ENCODE assay signal across 11 cellular contexts in genomic region chr4:173521474-173522159, GRCh38. TPM values are rescaled to one million over a fixed set of nuclear protein-coding genes. Genes with fewer than 3 reads are reported as not detected.
DNase-seq lines count a peak whose midpoint lies in the region; ATAC-seq and TF ChIP-seq lines count a peak whose summit lies in the region.
"Had no signal": no experiment of that assay in that cellular context is flagged by ENCODE, and none has a peak within 500 bp of the region (broad histone marks: within the 10 kb centered on the region; RNA-seq: fewer than 3 reads in every experiment).

No MANE protein-coding gene starts in this region.

- in situ Hi-C loops in transverse colon (cut with MboI; ENCODE audit: low pct_ligation_motif_present in 1 of 4, low pct_unique_long_range_greater_than_20kb in 1 of 4, low sequenced_read_pairs in 3 of 4), result loop anchor here (25.0 kb wide), 2 partner anchors 616 to 641 kb away; no protein-coding TSS in a partner anchor

- no peak for ATAC-seq in HG02759 (IDR thresholded peaks at IDR 0.05; ENCODE audit: unreplicated experiment)
- ATAC-seq: A549 had no signal

- no peak for TF ChIP-seq EP300 in transverse colon (IDR thresholded peaks at IDR 0.05; ENCODE audit: low read depth)

- H3K27ac ChIP-seq in mesodermal cell (ENCODE audit: low read depth, low read length, severe bottlenecking) (peak overlapping the region; percentile 94), transverse colon (peak overlapping the region; percentile 81 to 95 (median 89))
- H3K27ac ChIP-seq: A549 had no signal

- peak in 1 of 5 experiments; percentile 0 for TF ChIP-seq CTCF in transverse colon (IDR thresholded peaks at IDR 0.05)

- TF ChIP-seq POLR2A in transverse colon (IDR thresholded peaks at IDR 0.05), result no peak

- peaks cover 100% of the 10 kb centered on the region for H3K27me3 ChIP-seq in transverse colon

- intact Hi-C loops in transverse colon (cut with DNase I; ENCODE audit: low total_unique reads), result loop anchor here (2.0 kb wide), 1 partner anchor 37 kb away; no protein-coding TSS in a partner anchor

- H3K9me3 ChIP-seq in mesodermal cell (ENCODE audit: control insufficient read depth, low read length) (no peaks in the 10 kb centered on the region), transverse colon (no peaks in the 10 kb centered on the region)
- H3K9me3 ChIP-seq: A549 had no signal

- H3K4me3 ChIP-seq in mesodermal cell (ENCODE audit: extremely low read depth, insufficient read depth, low read length, poor library complexity, severe bottlenecking) (peak overlapping the region; percentile 42), transverse colon (peak overlapping the region; percentile 9 to 59 (median 35))
- H3K4me3 ChIP-seq: A549 had no signal

- H3K4me1 ChIP-seq in mesodermal cell (ENCODE audit: control insufficient read depth, insufficient read depth, low read length, poor library complexity, severe bottlenecking) (peaks cover 19% of the 10 kb centered on the region), transverse colon (peaks cover 4 to 56% (median 30%) of the 10 kb centered on the region in 4 donors)
- H3K4me1 ChIP-seq: A549 had no signal

- H3K36me3 ChIP-seq in mesodermal cell (ENCODE audit: control insufficient read depth, insufficient read depth, low read length), result no peaks in the 10 kb centered on the region
- no peaks in the 10 kb centered on the region for H3K36me3 ChIP-seq in transverse colon

- WGBS in mesodermal cell (ENCODE audit: insufficient coverage in 2 of 2), 2 experiments, result 4 to 5% methylated on average over 16 to 21 of the region's 27 CpGs
- WGBS in transverse colon (ENCODE audit: low coverage in 1 of 2), 2 donors, result 0 to 14% methylated on average over 3 to 25 of the region's 27 CpGs

- DNase-seq in NCI-H82 (lab: John Stamatoyannopoulos, UW), result peak; percentile 51
- DNase-seq in NCI-H82 treated with DMSO at 0.1 percent for 48 hours (lab: John Stamatoyannopoulos, UW; ENCODE audit: unreplicated experiment), result no peak
- DNase-seq in ecto neural progenitor cell (ENCODE audit: low spot score), result peak; percentile 63
- no peak for DNase-seq in transverse colon
- DNase-seq in NAMALWA (ENCODE audit: low spot score), result no peak
- no peak for DNase-seq in SIG-M5 treated with dmso at 0.1 percent for 504 hours (lab: John Stamatoyannopoulos, UW; ENCODE audit: unreplicated experiment)
- DNase-seq: NCI-H2081 treated with DMSO at 0.1 percent for 48 hours; stimulated activated CD4-positive, alpha-beta T cell treated with anti-CD3 and anti-CD28 coated beads, Interleukin-4, amount 100 ng/mL, for 1 hour had no signal

RNA-seq across cellular contexts. Expression of gene HAND2, which starts 8.4 kb away (rescaled TPM):
- 58.0 TPM for polyA plus RNA-seq in mesodermal cell (2013, experiment 1 of 2)
- polyA plus RNA-seq in mesodermal cell (2013, experiment 2 of 2), result 75.8 TPM
- 10 to 100 TPM; 24.6 to 87.6 (median 40.9) TPM for total RNA-seq in transverse colon

Comparison
In these comparisons a context has a peak if more than half of its experiments do, and no peak if none do; other contexts are left out.
1. DNase-seq: peak in NCI-H82 (single experiment) and ecto neural progenitor cell (single experiment); none in NCI-H82 treated with DMSO at 0.1 percent for 48 hours (single experiment), transverse colon (single experiment), NAMALWA (single experiment) and SIG-M5 treated with dmso at 0.1 percent for 504 hours (single experiment).